ENCODE assay signal across 16 cellular contexts in genomic region chr1:92537333-92537884, GRCh38. TPM values are rescaled to one million over a fixed set of nuclear protein-coding genes. Genes with fewer than 3 reads are reported as not detected.
DNase-seq lines count a peak whose midpoint lies in the region; ATAC-seq and TF ChIP-seq lines count a peak whose summit lies in the region.
"Had no signal": no experiment of that assay in that cellular context is flagged by ENCODE, and none has a peak within 500 bp of the region (broad histone marks: within the 10 kb centered on the region; RNA-seq: fewer than 3 reads in every experiment).

No MANE protein-coding gene starts in this region.

- TF ChIP-seq POLR2A in sigmoid colon (IDR thresholded peaks at IDR 0.05), result no peak

- H3K27me3 Mint-ChIP-seq in CD4-positive, alpha-beta memory T cell, result no peaks in the 10 kb centered on the region
- no peaks in the 10 kb centered on the region for H3K27me3 Mint-ChIP-seq in activated naive CD8-positive, alpha-beta T cell treated with anti-CD3 and anti-CD28 coated beads for 36 hours
- no peaks in the 10 kb centered on the region for H3K27me3 Mint-ChIP-seq in natural killer cell (ENCODE audit: low read depth in 2 of 2)
- H3K27me3 Mint-ChIP-seq: IgD-negative memory B cell had no signal

- no peaks in the 10 kb centered on the region for H3K27me3 ChIP-seq in CD4-positive, alpha-beta memory T cell (ENCODE audit: insufficient read depth, low read length)
- H3K27me3 ChIP-seq in Karpas-422 (ENCODE audit: low read length) (no peaks in the 10 kb centered on the region), sigmoid colon (no peaks in the 10 kb centered on the region)

- TF ChIP-seq EP300 in sigmoid colon (IDR thresholded peaks at IDR 0.05), result no peak

- H3K9me2 ChIP-seq in Karpas-422 (replicated peaks; ENCODE audit: insufficient read depth, low read length), result no peaks in the 10 kb centered on the region

- ATAC-seq in natural killer cell (no peak), sciatic nerve (no peak)
- ATAC-seq: esophagus mucosa, Panc1 had no signal

- TF ChIP-seq CTCF in natural killer cell (IDR thresholded peaks at IDR 0.05) (no peak), sigmoid colon (IDR thresholded peaks at IDR 0.05) (no peak)

- in situ Hi-C loops in ACHN (cut with HindIII; ENCODE audit: low pct_ligation_motif_present, low pct_unique_long_range_greater_than_20kb, low sequenced_read_pairs), result no loop called here

- H3K9ac ChIP-seq in Karpas-422 (ENCODE audit: low read length), result no peak overlapping the region

- POLR2A ChIA-PET in CD4-positive, alpha-beta memory T cell (lab: Charles Lee; ENCODE audit: partially characterized antibody), result interaction anchor here (0.7 to 5.6 kb wide), 11 partner anchors 34 to 221 kb away, joined by 3 to 153 read pairs (median 5); partner anchors contain the start of gene GFI1

- no peak overlapping the region for H2AFZ ChIP-seq in Karpas-422 (ENCODE audit: low read length)

- H3K36me3 Mint-ChIP-seq in CD4-positive, alpha-beta memory T cell, result no peaks in the 10 kb centered on the region
- peaks cover 52% of the 10 kb centered on the region for H3K36me3 Mint-ChIP-seq in activated naive CD8-positive, alpha-beta T cell treated with anti-CD3 and anti-CD28 coated beads for 36 hours
- H3K36me3 Mint-ChIP-seq in natural killer cell, result no peaks in the 10 kb centered on the region

- H3K9me3 Mint-ChIP-seq in CD4-positive, alpha-beta memory T cell, result peaks cover 0 to 5% (median 0%) of the 10 kb centered on the region in 8 donors
- H3K9me3 Mint-ChIP-seq in activated naive CD8-positive, alpha-beta T cell treated with anti-CD3 and anti-CD28 coated beads for 36 hours, result peaks cover 27% of the 10 kb centered on the region
- no peaks in the 10 kb centered on the region for H3K9me3 Mint-ChIP-seq in natural killer cell
- H3K9me3 Mint-ChIP-seq: H9, IgD-negative memory B cell had no signal

- WGBS in sigmoid colon, 2 donors, result 10 to 40% methylated on average over 1 of the region's 1 CpG

- H4K20me1 ChIP-seq in Karpas-422 (ENCODE audit: insufficient read depth, low read depth, low read length), result no peaks in the 10 kb centered on the region

- intact Hi-C loops in CD4-positive, alpha-beta memory T cell (cut with micrococcal nuclease), result loop anchor here (1.0 to 5.0 kb wide), 4 partner anchors 47 to 425 kb away; partner anchors contain the start of gene GFI1
- intact Hi-C loops in natural killer cell (cut with micrococcal nuclease) (loop anchor here (5.0 kb wide), 1 partner anchor 170 kb away; no protein-coding TSS in a partner anchor), sciatic nerve (cut with DNase I) (no loop called here), sigmoid colon (cut with DNase I) (no loop called here)

- no peak overlapping the region for H3K4me3 ChIP-seq in CD4-positive, alpha-beta memory T cell (ENCODE audit: low read length in 2 of 2)
- H3K4me3 ChIP-seq in Karpas-422 (ENCODE audit: low read length) (no peak overlapping the region), sigmoid colon (no peak overlapping the region)
- H3K4me3 ChIP-seq: prostate gland had no signal

- no peaks in the 10 kb centered on the region for H3K9me3 ChIP-seq in CD4-positive, alpha-beta memory T cell (ENCODE audit: control insufficient read depth in 1 of 2, low read length in 2 of 2)
- H3K9me3 ChIP-seq in Karpas-422 (ENCODE audit: low read length), result no peaks in the 10 kb centered on the region
- no peaks in the 10 kb centered on the region for H3K9me3 ChIP-seq in sigmoid colon
- H3K9me3 ChIP-seq: prostate gland had no signal

- DNase-seq in CD4-positive, alpha-beta memory T cell, result no peak
- DNase-seq in Karpas-422, result no peak
- DNase-seq in activated naive CD8-positive, alpha-beta T cell treated with anti-CD3 and anti-CD28 coated beads for 36 hours, result no peak
- DNase-seq in natural killer cell, result no peak
- DNase-seq in sciatic nerve (ENCODE audit: low spot score), result no peak
- no peak for DNase-seq in ACHN
- DNase-seq in sigmoid colon, result no peak
- DNase-seq: activated CD4-positive, CD25-positive, alpha-beta regulatory T cell treated with anti-CD3 and anti-CD28 coated beads, Interleukin-2, amount 50 U/mL, for 72 hours; COR-L47; H9; NCI-H1417 treated with DMSO at 0.1 percent for 48 hours; NCI-H510A had no signal

- peak overlapping the region; percentile 13 for H3K4me2 ChIP-seq in Karpas-422 (ENCODE audit: low read depth, low read length, poor library complexity, severe bottlenecking)

- peak overlapping the region in 7 of 8 donors; percentile 44 to 83 (median 73) for H3K4me3 Mint-ChIP-seq in CD4-positive, alpha-beta memory T cell
- peak overlapping the region; percentile 66 for H3K4me3 Mint-ChIP-seq in activated naive CD8-positive, alpha-beta T cell treated with anti-CD3 and anti-CD28 coated beads for 36 hours
- H3K4me3 Mint-ChIP-seq in natural killer cell, result peak overlapping the region; percentile 68
- H3K4me3 Mint-ChIP-seq: H9 had no signal

- H3K4me1 Mint-ChIP-seq in CD4-positive, alpha-beta memory T cell, result peaks cover 37 to 70% (median 51%) of the 10 kb centered on the region in 4 donors
- peaks cover 71% of the 10 kb centered on the region for H3K4me1 Mint-ChIP-seq in activated naive CD8-positive, alpha-beta T cell treated with anti-CD3 and anti-CD28 coated beads for 36 hours
- H3K4me1 Mint-ChIP-seq in natural killer cell, result peaks cover 24 to 25% of the 10 kb centered on the region in 2 donors

- CTCF ChIA-PET in CD4-positive, alpha-beta memory T cell (lab: Charles Lee; ENCODE audit: partially characterized antibody), result interaction anchor here (0.7 to 3.6 kb wide), 13 partner anchors 9 to 227 kb away, joined by 3 to 42 read pairs (median 4); partner anchors contain the start of gene GFI1

- no peaks in the 10 kb centered on the region for H3K79me2 ChIP-seq in Karpas-422 (ENCODE audit: low read length)

- H3K27ac ChIP-seq in CD4-positive, alpha-beta memory T cell (ENCODE audit: low read depth, low read length), result no peak overlapping the region
- H3K27ac ChIP-seq in Karpas-422 (ENCODE audit: low read length), result no peak overlapping the region
- no peak overlapping the region for H3K27ac ChIP-seq in sigmoid colon
- H3K27ac ChIP-seq: prostate gland had no signal

- H3K36me3 ChIP-seq in CD4-positive, alpha-beta memory T cell (ENCODE audit: insufficient read depth, low read length), result no peaks in the 10 kb centered on the region
- H3K36me3 ChIP-seq in Karpas-422 (ENCODE audit: insufficient read depth, low read length) (no peaks in the 10 kb centered on the region), sigmoid colon (peaks cover 0 to 4% (median under 1%) of the 10 kb centered on the region in 4 donors)
- H3K36me3 ChIP-seq: prostate gland had no signal

- peak overlapping the region; percentile 58 to 86 (median 73) for H3K27ac Mint-ChIP-seq in CD4-positive, alpha-beta memory T cell
- peak overlapping the region; percentile 85 for H3K27ac Mint-ChIP-seq in activated naive CD8-positive, alpha-beta T cell treated with anti-CD3 and anti-CD28 coated beads for 36 hours
- H3K27ac Mint-ChIP-seq in natural killer cell, result peak overlapping the region; percentile 91 to 92
- H3K27ac Mint-ChIP-seq: H9 had no signal

- peaks cover 35% of the 10 kb centered on the region for H3K4me1 ChIP-seq in CD4-positive, alpha-beta memory T cell (ENCODE audit: insufficient read depth, low read length)
- H3K4me1 ChIP-seq in Karpas-422 (ENCODE audit: low read length) (peaks cover 11% of the 10 kb centered on the region), sigmoid colon (no peaks in the 10 kb centered on the region)
- H3K4me1 ChIP-seq: prostate gland had no signal

RNA-seq across cellular contexts. Expression of gene GFI1, which starts 50.7 kb away (rescaled TPM):
- total RNA-seq in CD4-positive, alpha-beta memory T cell, result 10 to 100 TPM; 30.6 to 33.2 TPM
- polyA plus RNA-seq in CD4-positive, alpha-beta memory T cell, result 10 to 100 TPM in 1 of 2 donors, 1 to 10 TPM in 1; 7.8 to 12.1 TPM
- 10.2 and 10.8 TPM in 2 replicates for total RNA-seq in Karpas-422 (2014; rRNA removed; shearing (Covaris generic); ENCODE audit: low replicate concordance)
- 10 to 100 TPM; 79.7 to 85.0 TPM for total RNA-seq in activated naive CD8-positive, alpha-beta T cell treated with anti-CD3 and anti-CD28 coated beads for 36 hours
- 10 to 100 TPM; 42.7 to 50.3 (median 46.0) TPM for total RNA-seq in natural killer cell
- 0.85 TPM for total RNA-seq in sciatic nerve
- total RNA-seq in sigmoid colon, result under 1 TPM; 0.28 to 0.49 (median 0.38) TPM
- polyA plus RNA-seq in sigmoid colon, result 1 to 10 TPM; 3.6 to 9.6 (median 5.5) TPM

Comparison
In these comparisons a context has a peak if more than half of its experiments do, and no peak if none do; other contexts are left out.
1. intact Hi-C loops: an anchor here in CD4-positive, alpha-beta memory T cell (1.0 to 5.0 kb wide) and natural killer cell (5.0 kb wide); none called in sciatic nerve and sigmoid colon.